8 cellular contexts compared by ENCODE assay signal in the genomic region with DNA sequence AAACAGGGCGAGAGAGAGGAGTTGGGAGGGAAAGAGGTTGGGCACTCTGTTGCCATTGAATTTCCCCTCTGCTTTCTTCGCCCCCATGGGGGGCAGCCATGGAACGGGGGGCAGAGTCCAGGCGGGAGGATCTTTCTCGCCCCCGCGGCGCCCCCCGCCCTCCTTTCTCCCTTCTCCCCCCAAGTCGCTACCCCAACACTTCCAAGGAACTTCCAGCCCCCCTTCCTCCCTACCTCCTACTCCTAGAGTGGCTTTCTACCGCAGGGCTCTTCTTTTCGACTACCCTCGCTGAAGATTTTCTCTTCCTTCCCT.
DNase-seq lines count a peak whose midpoint lies in the region; ATAC-seq lines count a peak whose summit lies in the region.

No MANE protein-coding gene starts in this region.

- ATAC-seq in central memory CD8-positive, alpha-beta T cell (replicated peaks; ENCODE audit: extremely low read depth, poor library complexity, severe bottlenecking): no peak
- ATAC-seq in GM19463 (IDR thresholded peaks at IDR 0.05; ENCODE audit: unreplicated experiment) (no peak), HG02623 (IDR thresholded peaks at IDR 0.05; ENCODE audit: unreplicated experiment) (no peak)

- H3K27me3 ChIP-seq in ACC112 (ENCODE audit: insufficient read depth, low read length) (no peaks in the 10 kb centered on the region), HUES6 (ENCODE audit: control insufficient read depth, insufficient read depth, low read length) (no peaks in the 10 kb centered on the region), muscle layer of duodenum (ENCODE audit: low read depth, low read length) (no peaks in the 10 kb centered on the region)

- H3K9ac ChIP-seq in HUES6 (ENCODE audit: low read length): peak overlapping the region; percentile 97

- H3K9me3 Mint-ChIP-seq in central memory CD8-positive, alpha-beta T cell: no peaks in the 10 kb centered on the region

- H3K27me3 Mint-ChIP-seq in central memory CD8-positive, alpha-beta T cell: no peaks in the 10 kb centered on the region

- peak overlapping the region; percentile 96 for H2AFZ ChIP-seq in ACC112 (ENCODE audit: low read length, unreplicated experiment)

- H3K4me1 Mint-ChIP-seq in central memory CD8-positive, alpha-beta T cell: peaks cover 31% of the 10 kb centered on the region

- DNase-seq in central memory CD8-positive, alpha-beta T cell (ENCODE audit: low spot score in 2 of 2): no peak
- no peak for DNase-seq in AG08395 (ENCODE audit: low spot score)
- DNase-seq in stimulated activated naive CD4-positive, alpha-beta T cell (lab: John Stamatoyannopoulos, UW): no peak

- H3K4me1 ChIP-seq in ACC112 (ENCODE audit: control insufficient read depth, insufficient read depth, low read length, unreplicated experiment) (peaks cover 12% of the 10 kb centered on the region), HUES6 (ENCODE audit: control insufficient read depth, insufficient read depth, low read length) (0 out of 2 replicates have a peak, but pooled peaks cover 8% of the 10 kb centered on the region), muscle layer of duodenum (ENCODE audit: control insufficient read depth in 1 of 2, insufficient read depth in 2 of 2, low read length in 2 of 2) (peaks cover 0 to 3% of the 10 kb centered on the region in 2 donors)

- H3K27ac ChIP-seq in ACC112 (ENCODE audit: low read depth, low read length): peak overlapping the region; percentile 99
- peak overlapping the region; percentile 100 for H3K27ac ChIP-seq in HUES6 (ENCODE audit: low read depth, low read length)
- peak overlapping the region; percentile 98 for H3K27ac ChIP-seq in muscle layer of duodenum (ENCODE audit: low read length)

- peaks cover 31% of the 10 kb centered on the region for H3K36me3 Mint-ChIP-seq in central memory CD8-positive, alpha-beta T cell (ENCODE audit: insufficient read depth)

- H3K36me3 ChIP-seq in ACC112 (ENCODE audit: insufficient read depth, low read length) (no peaks in the 10 kb centered on the region), HUES6 (ENCODE audit: control insufficient read depth, insufficient read depth, low read length) (no peaks in the 10 kb centered on the region), muscle layer of duodenum (ENCODE audit: control insufficient read depth in 1 of 2, insufficient read depth in 2 of 2, low read length in 2 of 2) (no peaks in the 10 kb centered on the region)

- peak overlapping the region; percentile 99 for H3K4me3 Mint-ChIP-seq in central memory CD8-positive, alpha-beta T cell

- no peaks in the 10 kb centered on the region for H3K9me3 ChIP-seq in HUES6 (ENCODE audit: control insufficient read depth, insufficient read depth, low read depth, low read length)
- no peaks in the 10 kb centered on the region for H3K9me3 ChIP-seq in muscle layer of duodenum (ENCODE audit: control insufficient read depth in 1 of 2, low read length in 2 of 2)

- peaks cover 43% of the 10 kb centered on the region for H3K79me2 ChIP-seq in ACC112 (ENCODE audit: control insufficient read depth, insufficient read depth, low read length, unreplicated experiment)

- H3K27ac Mint-ChIP-seq in central memory CD8-positive, alpha-beta T cell (ENCODE audit: low read depth): peak overlapping the region; percentile 100

- H3K4me3 ChIP-seq in ACC112 (ENCODE audit: low read depth, low read length): peak overlapping the region; percentile 97
- peak overlapping the region; percentile 80 for H3K4me3 ChIP-seq in HUES6 (ENCODE audit: low read depth, low read length)
- H3K4me3 ChIP-seq in muscle layer of duodenum (ENCODE audit: low read depth in 1 of 2, low read length in 2 of 2): peak overlapping the region; percentile 79 to 84
